Comparison of ENCODE assay signal across 15 cellular contexts in the genomic region with DNA sequence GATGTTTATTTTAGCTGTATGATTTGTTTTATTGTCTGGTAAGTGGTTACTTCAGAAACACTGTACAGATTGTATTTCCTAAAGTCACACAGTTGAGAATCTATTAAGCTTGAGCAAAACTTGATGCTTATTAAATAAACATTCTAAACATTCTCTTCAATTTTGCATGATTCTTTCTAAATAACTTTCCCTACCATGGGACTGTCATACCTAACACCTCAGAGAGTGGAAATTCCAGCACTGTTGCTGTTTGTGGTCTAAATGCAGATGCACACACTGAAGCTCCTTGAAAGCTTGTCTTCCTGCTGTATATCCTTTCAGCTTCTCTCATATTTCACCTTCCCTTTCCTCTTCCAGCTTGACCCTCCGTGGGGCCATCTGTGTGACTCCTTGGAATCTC.
A peak's percentile ranks its signal among the peaks of the same experiment; 100 is the strongest.
DNase-seq lines count a peak whose midpoint lies in the region; ATAC-seq, FAIRE-seq and TF ChIP-seq lines count a peak whose summit lies in the region.
"Had no signal": no experiment of that assay in that cellular context is flagged by ENCODE, and none has a peak within 500 bp of the region (broad histone marks: within the 10 kb centered on the region; RNA-seq: fewer than 3 reads in every experiment).

No MANE protein-coding gene starts in this region.

- no peak for TF ChIP-seq RAD21 in HepG2 (CRISPR knock-in tag; IDR thresholded peaks at IDR 0.05)

- in situ Hi-C loops in HepG2 (cut with HindIII; ENCODE audit: extremely low pct_ligation_motif_present, low pct_unique_long_range_greater_than_20kb) = no loop called here

- H3K27me3 ChIP-seq in SJSA1 (replicated peaks) = no peaks in the 10 kb centered on the region
- H3K27me3 ChIP-seq in fibroblast of lung (ENCODE audit: control insufficient read depth, insufficient read depth, low read length) = no peaks in the 10 kb centered on the region
- no peaks in the 10 kb centered on the region for H3K27me3 ChIP-seq in skeletal muscle satellite cell (ENCODE audit: control insufficient read depth, insufficient read depth, low read length)
- H3K27me3 ChIP-seq in HepG2 (ENCODE audit: control insufficient read depth in 1 of 2, insufficient read depth in 2 of 2, low read length in 2 of 2) = no peaks in the 10 kb centered on the region

- TF ChIP-seq EP300 in HepG2 (IDR thresholded peaks at IDR 0.05; ENCODE audit: low read depth in 2 of 2, low read length in 2 of 2) = no peak
- no peak for TF ChIP-seq EP300 in HepG2 (CRISPR knock-in tag; IDR thresholded peaks at IDR 0.05; ENCODE audit: borderline replicate concordance)

- DNase-seq in EL = peak; percentile 26
- DNase-seq in SJSA1 (ENCODE audit: low read depth in 1 of 2, low spot score in 2 of 2) = peak in 1 of 2 experiments; percentile 17
- peak in 1 of 2 donors; percentile 53 for DNase-seq in fibroblast of lung (ENCODE audit: low read depth in 2 of 2)
- no peak for DNase-seq in activated T-cell treated with anti-CD3 and anti-CD28 coated beads, Interleukin-2, amount 50 U/mL, for 24 hours
- DNase-seq in GF-D8 (lab: John Stamatoyannopoulos, UW) = no peak
- DNase-seq in NCI-H69 (lab: John Stamatoyannopoulos, UW) = no peak
- no peak for DNase-seq in HepG2 (ENCODE audit: low spot score)
- DNase-seq: CD8-positive, alpha-beta T cell; H9; NCI-H146; NCI-H2081 treated with DMSO at 0.1 percent for 48 hours; NCI-H2227 treated with DMSO at 0.1 percent for 48 hours; NCI-H526; SHP77 had no signal

- H3K9ac ChIP-seq in fibroblast of lung (ENCODE audit: insufficient read depth, low read length) (no peak overlapping the region), skeletal muscle satellite cell (ENCODE audit: low read depth, low read length) (peak overlapping the region; percentile 5), HepG2 (ENCODE audit: insufficient read depth, low read depth, low read length) (no peak overlapping the region)

- no peaks in the 10 kb centered on the region for H3K36me3 Mint-ChIP-seq in activated T-cell treated with anti-CD3 and anti-CD28 coated beads, Interleukin-2, amount 50 U/mL, for 24 hours (ENCODE audit: low read depth)
- H3K36me3 Mint-ChIP-seq: CD8-positive, alpha-beta T cell had no signal

- 0% methylated on average over 1 of the region's 1 CpG for WGBS in HepG2 (ENCODE audit: low lambda C conversion rate)

- no peak for ATAC-seq in HepG2
- ATAC-seq: CD8-positive, alpha-beta T cell had no signal

- FAIRE-seq in HepG2 (lab: Jason Lieb, UNC) = no peak

- H3K4me1 Mint-ChIP-seq in activated T-cell treated with anti-CD3 and anti-CD28 coated beads, Interleukin-2, amount 50 U/mL, for 24 hours (ENCODE audit: low read depth) = no peaks in the 10 kb centered on the region
- H3K4me1 Mint-ChIP-seq: H9 had no signal

- H3K9me3 ChIP-seq in SJSA1 (replicated peaks) (peaks cover 6% of the 10 kb centered on the region; the same call in 1 of the 2 replicates), fibroblast of lung (ENCODE audit: control insufficient read depth, insufficient read depth, low read depth, low read length) (no peaks in the 10 kb centered on the region), skeletal muscle satellite cell (replicated peaks; ENCODE audit: low read length) (no peaks in the 10 kb centered on the region), HepG2 (ENCODE audit: low read length) (no peaks in the 10 kb centered on the region)

- POLR2A ChIA-PET in HepG2 (lab: Yijun Ruan, JAX) = no interaction called here

- peak overlapping the region; percentile 33 for H3K4me2 ChIP-seq in fibroblast of lung (ENCODE audit: extremely low read depth, insufficient read depth, low read length)
- no peak overlapping the region for H3K4me2 ChIP-seq in skeletal muscle satellite cell (ENCODE audit: low read length)
- H3K4me2 ChIP-seq in HepG2 (ENCODE audit: low read depth, low read length) = no peak overlapping the region

- H2AFZ ChIP-seq in fibroblast of lung (ENCODE audit: low read length) = no peak overlapping the region
- H2AFZ ChIP-seq in HepG2 (ENCODE audit: low read length) = no peak overlapping the region

- intact Hi-C loops in HepG2 (cut with micrococcal nuclease; ENCODE audit: unreplicated experiment) = no loop called here

- no peak for TF ChIP-seq CTCF in fibroblast of lung (conservative IDR thresholded peaks at IDR 0.05 in 1 of 2, IDR thresholded peaks at IDR 0.05 in 1 of 2; ENCODE audit: low read depth in 1 of 2, low read length in 2 of 2)
- no peak for TF ChIP-seq CTCF in HepG2 (CRISPR knock-in tag; IDR thresholded peaks at IDR 0.05)

- no peak for TF ChIP-seq POLR2A in HepG2 (IDR thresholded peaks at IDR 0.05; ENCODE audit: insufficient read depth in 1 of 2, low read depth in 2 of 2, low read length in 2 of 2)

- H3K4me3 ChIP-seq in SJSA1 (no peak overlapping the region), fibroblast of lung (replicated peaks in 1 of 4; ENCODE audit: control extremely low read depth in 1 of 4, insufficient read depth in 1 of 4, low read depth in 3 of 4, low read length in 4 of 4) (no peak overlapping the region), skeletal muscle satellite cell (ENCODE audit: low read length) (peak overlapping the region; percentile 1), HepG2 (replicated peaks in 1 of 3; ENCODE audit: insufficient read depth in 1 of 3, low read depth in 2 of 3, low read length in 3 of 3) (no peak overlapping the region)

- peaks cover 2% of the 10 kb centered on the region for H3K9me3 Mint-ChIP-seq in activated T-cell treated with anti-CD3 and anti-CD28 coated beads, Interleukin-2, amount 50 U/mL, for 24 hours
- H3K9me3 Mint-ChIP-seq: CD8-positive, alpha-beta T cell; H9 had no signal

- H3K36me3 ChIP-seq in SJSA1 = no peaks in the 10 kb centered on the region
- H3K36me3 ChIP-seq in fibroblast of lung (ENCODE audit: control insufficient read depth, insufficient read depth, low read length) = no peaks in the 10 kb centered on the region
- no peaks in the 10 kb centered on the region for H3K36me3 ChIP-seq in skeletal muscle satellite cell (ENCODE audit: insufficient read depth, low read length)
- H3K36me3 ChIP-seq in HepG2 (replicated peaks in 1 of 2; ENCODE audit: control insufficient read depth in 1 of 2, insufficient read depth in 2 of 2, low read length in 2 of 2) = no peaks in the 10 kb centered on the region

- H3K27ac ChIP-seq in SJSA1 = peak overlapping the region; percentile 91
- H3K27ac ChIP-seq in fibroblast of lung (ENCODE audit: insufficient read depth, low read length) = peak overlapping the region; percentile 80
- H3K27ac ChIP-seq in HepG2 (ENCODE audit: extremely low read length, insufficient read depth, low read length) = no peak overlapping the region

- peaks cover 4% of the 10 kb centered on the region for H3K27me3 Mint-ChIP-seq in activated T-cell treated with anti-CD3 and anti-CD28 coated beads, Interleukin-2, amount 50 U/mL, for 24 hours

- CTCF ChIA-PET in HepG2 (lab: Yijun Ruan, JAX; ENCODE audit: low intra/inter-chr PET ratio, low total read pairs) = no interaction called here

- BruUV-seq in HepG2 (replicated peaks; lab: Mats Ljungman, UMichigan) = no TSS peak

- no peak overlapping the region for H3K27ac Mint-ChIP-seq in activated T-cell treated with anti-CD3 and anti-CD28 coated beads, Interleukin-2, amount 50 U/mL, for 24 hours
- H3K27ac Mint-ChIP-seq: CD8-positive, alpha-beta T cell; H9 had no signal

- H3K4me3 Mint-ChIP-seq in activated T-cell treated with anti-CD3 and anti-CD28 coated beads, Interleukin-2, amount 50 U/mL, for 24 hours = no peak overlapping the region
- H3K4me3 Mint-ChIP-seq: CD8-positive, alpha-beta T cell; H9 had no signal

- H4K20me1 ChIP-seq in fibroblast of lung (ENCODE audit: control insufficient read depth, extremely low read depth, insufficient read depth, low read length) = no peaks in the 10 kb centered on the region
- H4K20me1 ChIP-seq in HepG2 (ENCODE audit: insufficient read depth, low read length) = no peaks in the 10 kb centered on the region

- H3K4me1 ChIP-seq in SJSA1 (replicated peaks) (peaks cover 38% of the 10 kb centered on the region), fibroblast of lung (ENCODE audit: control insufficient read depth, extremely low read depth, insufficient read depth, low read length) (peaks cover 21% of the 10 kb centered on the region), skeletal muscle satellite cell (ENCODE audit: control insufficient read depth, insufficient read depth, low read length) (peaks cover 40% of the 10 kb centered on the region), HepG2 (ENCODE audit: insufficient read depth, low read length) (no peaks in the 10 kb centered on the region)

- H3K79me2 ChIP-seq in fibroblast of lung (ENCODE audit: control insufficient read depth, insufficient read depth, low read length) = no peaks in the 10 kb centered on the region
- H3K79me2 ChIP-seq in HepG2 (ENCODE audit: insufficient read depth, low read length) = no peaks in the 10 kb centered on the region

TF ChIP-seq in HepG2, 621 proteins besides CTCF, POLR2A, EP300 and RAD21:
- TF ChIP-seq STAT5B (CRISPR knock-in tag; IDR thresholded peaks at IDR 0.05) (no peak), THYN1 (CRISPR knock-in tag; IDR thresholded peaks at IDR 0.05; ENCODE audit: borderline replicate concordance, low read depth) (no peak), CBX1 (IDR thresholded peaks at IDR 0.05; ENCODE audit: low read depth) (no peak)
TF ChIP-seq in HepG2: peak in this region for 0.
